ENCODE assay signal across 2 cellular contexts in the genomic region with DNA sequence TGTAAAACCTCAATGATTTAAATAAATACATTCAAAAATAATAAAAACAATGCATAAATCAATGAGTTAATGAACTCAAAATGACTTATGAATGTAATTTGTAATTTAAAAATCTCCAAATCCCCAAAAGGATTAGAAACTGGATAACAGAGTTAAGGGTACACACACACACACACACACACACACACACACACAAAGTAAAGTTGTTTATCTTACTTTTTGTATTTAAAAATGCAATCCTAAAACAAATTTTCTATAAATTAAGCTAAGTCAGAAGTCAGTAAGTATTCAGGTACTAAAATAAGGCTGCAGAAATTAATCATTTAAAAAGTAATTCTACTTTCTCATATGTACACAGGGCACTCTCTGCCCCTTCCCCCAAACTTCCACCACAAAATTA.
TF ChIP-seq lines count a peak whose summit lies in the region.

No MANE protein-coding gene starts in this region.

TF ChIP-seq in HEK293, 187 proteins besides CTCF, POLR2A, EP300 and RAD21 (continued from another document):
- TF ChIP-seq, protein P1, sequence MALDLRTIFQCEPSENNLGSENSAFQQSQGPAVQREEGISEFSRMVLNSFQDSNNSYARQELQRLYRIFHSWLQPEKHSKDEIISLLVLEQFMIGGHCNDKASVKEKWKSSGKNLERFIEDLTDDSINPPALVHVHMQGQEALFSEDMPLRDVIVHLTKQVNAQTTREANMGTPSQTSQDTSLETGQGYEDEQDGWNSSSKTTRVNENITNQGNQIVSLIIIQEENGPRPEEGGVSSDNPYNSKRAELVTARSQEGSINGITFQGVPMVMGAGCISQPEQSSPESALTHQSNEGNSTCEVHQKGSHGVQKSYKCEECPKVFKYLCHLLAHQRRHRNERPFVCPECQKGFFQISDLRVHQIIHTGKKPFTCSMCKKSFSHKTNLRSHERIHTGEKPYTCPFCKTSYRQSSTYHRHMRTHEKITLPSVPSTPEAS (tag by site-specific recombination; IDR thresholded peaks at IDR 0.05) = peak; percentile 74
- TF ChIP-seq ZNF391 (tag by site-specific recombination; IDR thresholded peaks at IDR 0.05; ENCODE audit: borderline replicate concordance, low read depth) = no peak
- TF ChIP-seq, protein P2, sequence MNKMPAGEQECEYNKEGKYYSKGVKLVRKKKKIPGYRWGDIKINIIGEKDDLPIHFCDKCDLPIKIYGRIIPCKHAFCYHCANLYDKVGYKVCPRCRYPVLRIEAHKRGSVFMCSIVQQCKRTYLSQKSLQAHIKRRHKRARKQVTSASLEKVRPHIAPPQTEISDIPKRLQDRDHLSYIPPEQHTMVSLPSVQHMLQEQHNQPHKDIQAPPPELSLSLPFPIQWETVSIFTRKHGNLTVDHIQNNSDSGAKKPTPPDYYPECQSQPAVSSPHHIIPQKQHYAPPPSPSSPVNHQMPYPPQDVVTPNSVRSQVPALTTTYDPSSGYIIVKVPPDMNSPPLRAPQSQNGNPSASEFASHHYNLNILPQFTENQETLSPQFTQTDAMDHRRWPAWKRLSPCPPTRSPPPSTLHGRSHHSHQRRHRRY (tag by site-specific recombination; IDR thresholded peaks at IDR 0.05) = no peak
- TF ChIP-seq, protein P3, sequence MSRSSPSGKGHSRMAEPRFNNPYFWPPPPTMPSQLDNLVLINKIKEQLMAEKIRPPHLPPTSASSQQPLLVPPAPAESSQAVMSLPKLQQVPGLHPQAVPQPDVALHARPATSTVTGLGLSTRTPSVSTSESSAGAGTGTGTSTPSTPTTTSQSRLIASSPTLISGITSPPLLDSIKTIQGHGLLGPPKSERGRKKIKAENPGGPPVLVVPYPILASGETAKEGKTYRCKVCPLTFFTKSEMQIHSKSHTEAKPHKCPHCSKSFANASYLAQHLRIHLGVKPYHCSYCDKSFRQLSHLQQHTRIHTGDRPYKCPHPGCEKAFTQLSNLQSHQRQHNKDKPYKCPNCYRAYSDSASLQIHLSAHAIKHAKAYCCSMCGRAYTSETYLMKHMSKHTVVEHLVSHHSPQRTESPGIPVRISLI (tag by site-specific recombination; IDR thresholded peaks at IDR 0.05) = 0 out of 2 replicates have a peak, but pooled peaks have one; percentile 40

TF ChIP-seq in neural cell, 6 proteins besides CTCF, POLR2A, EP300 and RAD21 (continued from another document):
- TF ChIP-seq, protein P4, sequence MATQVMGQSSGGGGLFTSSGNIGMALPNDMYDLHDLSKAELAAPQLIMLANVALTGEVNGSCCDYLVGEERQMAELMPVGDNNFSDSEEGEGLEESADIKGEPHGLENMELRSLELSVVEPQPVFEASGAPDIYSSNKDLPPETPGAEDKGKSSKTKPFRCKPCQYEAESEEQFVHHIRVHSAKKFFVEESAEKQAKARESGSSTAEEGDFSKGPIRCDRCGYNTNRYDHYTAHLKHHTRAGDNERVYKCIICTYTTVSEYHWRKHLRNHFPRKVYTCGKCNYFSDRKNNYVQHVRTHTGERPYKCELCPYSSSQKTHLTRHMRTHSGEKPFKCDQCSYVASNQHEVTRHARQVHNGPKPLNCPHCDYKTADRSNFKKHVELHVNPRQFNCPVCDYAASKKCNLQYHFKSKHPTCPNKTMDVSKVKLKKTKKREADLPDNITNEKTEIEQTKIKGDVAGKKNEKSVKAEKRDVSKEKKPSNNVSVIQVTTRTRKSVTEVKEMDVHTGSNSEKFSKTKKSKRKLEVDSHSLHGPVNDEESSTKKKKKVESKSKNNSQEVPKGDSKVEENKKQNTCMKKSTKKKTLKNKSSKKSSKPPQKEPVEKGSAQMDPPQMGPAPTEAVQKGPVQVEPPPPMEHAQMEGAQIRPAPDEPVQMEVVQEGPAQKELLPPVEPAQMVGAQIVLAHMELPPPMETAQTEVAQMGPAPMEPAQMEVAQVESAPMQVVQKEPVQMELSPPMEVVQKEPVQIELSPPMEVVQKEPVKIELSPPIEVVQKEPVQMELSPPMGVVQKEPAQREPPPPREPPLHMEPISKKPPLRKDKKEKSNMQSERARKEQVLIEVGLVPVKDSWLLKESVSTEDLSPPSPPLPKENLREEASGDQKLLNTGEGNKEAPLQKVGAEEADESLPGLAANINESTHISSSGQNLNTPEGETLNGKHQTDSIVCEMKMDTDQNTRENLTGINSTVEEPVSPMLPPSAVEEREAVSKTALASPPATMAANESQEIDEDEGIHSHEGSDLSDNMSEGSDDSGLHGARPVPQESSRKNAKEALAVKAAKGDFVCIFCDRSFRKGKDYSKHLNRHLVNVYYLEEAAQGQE (IDR thresholded peaks at IDR 0.05; ENCODE audit: borderline replicate concordance) = no peak
- TF ChIP-seq POLR2AphosphoS5 (IDR thresholded peaks at IDR 0.05) (no peak), MXI1 (conservative IDR thresholded peaks at IDR 0.05; ENCODE audit: poor library complexity, severe bottlenecking) (no peak), EZH2 (IDR thresholded peaks at IDR 0.05; ENCODE audit: borderline replicate concordance, insufficient read depth, low read length, poor library complexity, severe bottlenecking) (no peak), TAF1 (IDR thresholded peaks at IDR 0.05; ENCODE audit: low read depth) (no peak)
TF ChIP-seq in neural cell: peak in this region for 0.
